In the genomic region with DNA sequence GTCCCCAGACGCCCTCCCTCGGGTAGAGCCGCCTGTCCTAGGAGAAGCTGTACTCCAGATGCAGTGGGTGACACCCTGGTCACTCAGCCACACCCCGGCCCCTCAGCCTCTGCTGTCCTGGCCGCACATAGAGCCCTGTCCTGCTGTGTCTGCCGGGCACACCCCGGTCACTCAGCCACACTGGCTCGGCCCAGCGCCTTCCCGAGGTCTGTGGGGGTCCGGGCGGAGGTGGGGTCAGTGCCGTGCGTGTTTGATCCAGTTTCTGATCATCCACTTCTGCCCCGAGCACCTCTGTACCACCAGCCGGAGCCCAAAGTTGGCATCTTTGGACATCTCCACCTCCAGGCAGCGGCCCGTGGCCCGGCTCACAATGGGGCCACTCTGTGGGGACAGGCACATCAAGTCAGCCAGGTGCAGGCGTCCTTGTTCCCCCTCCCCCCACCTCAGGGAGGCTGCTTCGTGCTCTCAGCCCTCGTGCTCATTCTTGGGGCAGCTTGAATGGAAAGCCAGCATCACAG, we compare ENCODE assay signal across 15 cellular contexts. TPM values are rescaled to one million over a fixed set of nuclear protein-coding genes. Genes with fewer than 3 reads are reported as not detected.
DNase-seq lines count a peak whose midpoint lies in the region; ATAC-seq and TF ChIP-seq lines count a peak whose summit lies in the region.
"Had no signal": no experiment of that assay in that cellular context is flagged by ENCODE, and none has a peak within 500 bp of the region (broad histone marks: within the 10 kb centered on the region; RNA-seq: fewer than 3 reads in every experiment).

No MANE protein-coding gene starts in this region.

- H3K9me3 Mint-ChIP-seq in stimulated activated naive CD8-positive, alpha-beta T cell treated with anti-CD3 and anti-CD28 coated beads, Interleukin-15, amount 100 ng/mL, for 72 hours: peaks cover 12 to 20% of the 10 kb centered on the region in 2 donors
- peaks cover 12% of the 10 kb centered on the region for H3K9me3 Mint-ChIP-seq in MCF 10A (ENCODE audit: unreplicated experiment)

- no TSS peak for BruUV-seq in MCF 10A (replicated peaks; lab: Mats Ljungman, UMichigan)

- no peaks in the 10 kb centered on the region for H3K36me3 Mint-ChIP-seq in MCF 10A (ENCODE audit: insufficient read depth, unreplicated experiment)

- DNase-seq in Right ventricle myocardium inferior (ENCODE audit: missing footprints) (peak; percentile 64), cardiac septum (ENCODE audit: low spot score) (no peak), left lobe of liver (ENCODE audit: low spot score) (no peak), MCF 10A (ENCODE audit: unreplicated experiment) (no peak), NCI-H128 (lab: John Stamatoyannopoulos, UW; ENCODE audit: unreplicated experiment) (no peak)
- no peak for DNase-seq in stimulated activated naive CD8-positive, alpha-beta T cell treated with anti-CD3 and anti-CD28 coated beads, Interleukin-15, amount 100 ng/mL, for 72 hours
- no peak for DNase-seq in stimulated activated naive CD8-positive, alpha-beta T cell treated with anti-CD3 and anti-CD28 coated beads, Interleukin-15, Interleukin-2, amounts not matched to agents 100 U/mL and 50 U/mL, for 24 hours
- DNase-seq: AML-193; Caco-2; Calu3; CD4-positive, alpha-beta T cell; GF-D8 had no signal

- H3K27ac Mint-ChIP-seq in stimulated activated naive CD8-positive, alpha-beta T cell treated with anti-CD3 and anti-CD28 coated beads, Interleukin-15, amount 100 ng/mL, for 72 hours: no peak overlapping the region
- no peak overlapping the region for H3K27ac Mint-ChIP-seq in MCF 10A (ENCODE audit: low read depth, unreplicated experiment)
- H3K27ac Mint-ChIP-seq: B cell; CD4-positive, alpha-beta T cell; CD8-positive, alpha-beta T cell had no signal

- TF ChIP-seq CTCF in MCF 10A (IDR thresholded peaks at IDR 0.05; ENCODE audit: unreplicated experiment): no peak

- H3K4me3 Mint-ChIP-seq in stimulated activated naive CD8-positive, alpha-beta T cell treated with anti-CD3 and anti-CD28 coated beads, Interleukin-15, amount 100 ng/mL, for 72 hours: no peak overlapping the region
- no peak overlapping the region for H3K4me3 Mint-ChIP-seq in MCF 10A (ENCODE audit: unreplicated experiment)
- H3K4me3 Mint-ChIP-seq: B cell; CD4-positive, alpha-beta T cell; CD8-positive, alpha-beta T cell had no signal

- H3K4me1 Mint-ChIP-seq in stimulated activated naive CD8-positive, alpha-beta T cell treated with anti-CD3 and anti-CD28 coated beads, Interleukin-15, amount 100 ng/mL, for 72 hours: no peaks in the 10 kb centered on the region
- H3K4me1 Mint-ChIP-seq in MCF 10A (ENCODE audit: insufficient read depth, unreplicated experiment): no peaks in the 10 kb centered on the region
- H3K4me1 Mint-ChIP-seq: B cell had no signal

- intact Hi-C loops in Right ventricle myocardium inferior (cut with DNase I) (no loop called here), cardiac septum (cut with DNase I) (no loop called here), MCF 10A (cut with micrococcal nuclease) (no loop called here)

- H3K27me3 Mint-ChIP-seq in stimulated activated naive CD8-positive, alpha-beta T cell treated with anti-CD3 and anti-CD28 coated beads, Interleukin-15, amount 100 ng/mL, for 72 hours: peaks cover 1% of the 10 kb centered on the region
- H3K27me3 Mint-ChIP-seq in MCF 10A (ENCODE audit: insufficient read depth, unreplicated experiment): no peaks in the 10 kb centered on the region
- H3K27me3 Mint-ChIP-seq: CD4-positive, alpha-beta T cell had no signal

- CTCF ChIA-PET in MCF 10A (lab: Yijun Ruan, JAX): no interaction called here

- no peak for ATAC-seq in Right ventricle myocardium inferior
- peak; percentile 6 for ATAC-seq in stimulated activated naive CD8-positive, alpha-beta T cell treated with anti-CD3 and anti-CD28 coated beads, Interleukin-15, amount 100 ng/mL, for 72 hours
- no peak for ATAC-seq in stimulated activated naive CD8-positive, alpha-beta T cell treated with anti-CD3 and anti-CD28 coated beads, Interleukin-15, Interleukin-2, amounts not matched to agents 100 U/mL and 50 U/mL, for 24 hours
- peak; percentile 3 for ATAC-seq in left lobe of liver
- ATAC-seq: A549; CD8-positive, alpha-beta T cell had no signal

- POLR2A ChIA-PET in MCF 10A (lab: Yijun Ruan, JAX): no interaction called here

RNA-seq across cellular contexts. Expression of a gene that starts 52.7 kb away (rescaled TPM):
- total RNA-seq in Right ventricle myocardium inferior (9.2 TPM), cardiac septum (8.6 TPM), left lobe of liver (9.9 TPM), MCF 10A (2022) (24.2 and 32.0 TPM in 2 replicates)

RNA-seq across cellular contexts. Expression of a gene that starts 52.8 kb away (rescaled TPM):
- total RNA-seq in Right ventricle myocardium inferior (10.4 TPM), cardiac septum (9.6 TPM), left lobe of liver (9.3 TPM), MCF 10A (2022) (18.3 and 24.0 TPM in 2 replicates)

Comparison
In these comparisons a context has a peak if more than half of its experiments do, and no peak if none do; other contexts are left out.
1. ATAC-seq: peak in stimulated activated naive CD8-positive, alpha-beta T cell treated with anti-CD3 and anti-CD28 coated beads, Interleukin-15, amount 100 ng/mL, for 72 hours (single experiment) and left lobe of liver (single experiment); none in Right ventricle myocardium inferior (single experiment) and stimulated activated naive CD8-positive, alpha-beta T cell treated with anti-CD3 and anti-CD28 coated beads, Interleukin-15, Interleukin-2, amounts not matched to agents 100 U/mL and 50 U/mL, for 24 hours (single experiment).